17 cellular contexts compared by ENCODE assay signal in genomic region chr2:166449439-166449838, GRCh38. TPM values are rescaled to one million over a fixed set of nuclear protein-coding genes. Genes with fewer than 3 reads are reported as not detected.
A peak's percentile ranks its signal among the peaks of the same experiment; 100 is the strongest.
DNase-seq lines count a peak whose midpoint lies in the region; ATAC-seq lines count a peak whose summit lies in the region.
"Had no signal": no experiment of that assay in that cellular context is flagged by ENCODE, and none has a peak within 500 bp of the region (broad histone marks: within the 10 kb centered on the region; RNA-seq: fewer than 3 reads in every experiment).

No MANE protein-coding gene starts in this region.

- peak; percentile 35 for DNase-seq in OCI-M1 (lab: John Stamatoyannopoulos, UW)
- no peak for DNase-seq in Right ventricle myocardium superior
- no peak for DNase-seq in SK-N-DZ (ENCODE audit: low spot score)
- no peak for DNase-seq in amniotic stem cell (lab: John Stamatoyannopoulos, UW)
- DNase-seq in effector CD8-positive, alpha-beta T cell (lab: John Stamatoyannopoulos, UW): no peak
- DNase-seq: activated naive CD8-positive, alpha-beta T cell treated with anti-CD3 and anti-CD28 coated beads for 36 hours; NCI-H1417 treated with DMSO at 0.1 percent for 48 hours; nephron progenitor cell; stomach had no signal

- intact Hi-C loops in Right ventricle myocardium superior (cut with DNase I): no loop called here

- ATAC-seq in GM18867 (IDR thresholded peaks at IDR 0.05; ENCODE audit: unreplicated experiment): peak; percentile 93
- peak; percentile 95 for ATAC-seq in GM21526 (IDR thresholded peaks at IDR 0.05; ENCODE audit: low FRiP score, unreplicated experiment)
- ATAC-seq in HG03060 (IDR thresholded peaks at IDR 0.05; ENCODE audit: low read depth, unreplicated experiment): peak; percentile 77
- ATAC-seq in Right ventricle myocardium superior (ENCODE audit: poor library complexity): no peak
- ATAC-seq: esophagus mucosa, HepG2, left lobe of liver, sciatic nerve had no signal

RNA-seq across cellular contexts. Expression of gene SCN7A, which starts 44.6 kb away (rescaled TPM):
- total RNA-seq in Right ventricle myocardium superior: 27.7 TPM
- polyA plus RNA-seq in SK-N-DZ (2014; cell fraction: cytosol; rRNA removed): 0.19 and 0.29 TPM in 2 replicates
- 0.52 and 0.58 TPM in 2 replicates for polyA plus RNA-seq in SK-N-DZ (2014; cell fraction: nucleus; rRNA removed)
- total RNA-seq: activated naive CD8-positive, alpha-beta T cell treated with anti-CD3 and anti-CD28 coated beads for 36 hours; HepG2 had no signal
- polyA plus RNA-seq: BJ had no signal
